In the genomic region with DNA sequence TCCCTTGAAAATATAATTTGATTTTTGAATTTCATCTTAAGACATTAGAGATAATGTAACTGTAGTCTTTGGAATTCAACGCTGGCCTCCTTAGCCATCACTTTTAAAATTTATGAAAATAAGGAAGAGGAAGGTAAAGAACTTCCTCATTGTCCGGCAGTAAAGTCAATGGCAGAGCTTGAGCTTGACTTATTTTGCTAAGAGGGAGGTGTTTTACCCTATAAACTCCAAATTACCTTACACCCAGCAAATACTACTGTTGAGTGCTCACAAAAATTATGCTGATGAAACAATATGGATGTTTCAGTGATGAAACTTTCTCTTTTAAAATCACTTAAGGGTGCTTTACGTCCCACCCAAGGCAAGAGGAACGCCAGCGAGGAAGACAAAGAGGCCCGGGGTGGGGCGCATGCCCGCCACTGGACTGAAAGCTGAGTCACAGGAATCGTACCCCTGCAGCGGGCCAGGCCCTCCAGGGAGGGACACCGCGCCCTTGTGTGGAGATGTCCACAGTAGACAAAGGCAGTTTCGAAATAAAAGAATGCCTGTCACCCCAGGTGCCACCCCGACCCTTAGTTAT, we compare ENCODE assay signal across 8 cellular contexts. TPM values are rescaled to one million over a fixed set of nuclear protein-coding genes. Genes with fewer than 3 reads are reported as not detected.
A peak's percentile ranks its signal among the peaks of the same experiment; 100 is the strongest.
DNase-seq lines count a peak whose midpoint lies in the region; ATAC-seq and TF ChIP-seq lines count a peak whose summit lies in the region.

No MANE protein-coding gene starts in this region.

- H3K4me3 Mint-ChIP-seq in glutamatergic neuron (ENCODE audit: unreplicated experiment), result peak overlapping the region; percentile 91

- H3K36me3 Mint-ChIP-seq in glutamatergic neuron (ENCODE audit: unreplicated experiment), result no peaks in the 10 kb centered on the region

- no peak for ATAC-seq in GM21381 (IDR thresholded peaks at IDR 0.05; ENCODE audit: unreplicated experiment)

- H3K27me3 Mint-ChIP-seq in glutamatergic neuron (ENCODE audit: unreplicated experiment), result peaks cover 31% of the 10 kb centered on the region

- H3K9me3 Mint-ChIP-seq in glutamatergic neuron (ENCODE audit: unreplicated experiment), result peaks cover 27% of the 10 kb centered on the region

- peak; percentile 39 for DNase-seq in NCI-H345 (lab: John Stamatoyannopoulos, UW)
- DNase-seq in NCI-H345 treated with DMSO at 0.1 percent for 48 hours (lab: John Stamatoyannopoulos, UW; ENCODE audit: unreplicated experiment), result no peak
- peak; percentile 72 for DNase-seq in NOMO-1 treated with DMSO at 0.1 percent for 48 hours (lab: John Stamatoyannopoulos, UW; ENCODE audit: unreplicated experiment)
- peak; percentile 63 for DNase-seq in activated naive CD4-positive, alpha-beta T cell treated with anti-CD3 and anti-CD28 coated beads, Interleukin-2, amount 50 U/mL, for 16 hours
- peak; percentile 67 for DNase-seq in glutamatergic neuron
- peak in 29 of 56 donors; percentile 1 to 59 (median 25) for DNase-seq in nucleus accumbens (lab: John Stamatoyannopoulos, UW)
- DNase-seq in NCI-H1092 (lab: John Stamatoyannopoulos, UW), result no peak

- peaks cover 39% of the 10 kb centered on the region for H3K4me1 Mint-ChIP-seq in glutamatergic neuron (ENCODE audit: low read depth, unreplicated experiment)

- H3K27ac Mint-ChIP-seq in glutamatergic neuron (ENCODE audit: unreplicated experiment), result peak overlapping the region; percentile 99

- no peak for TF ChIP-seq CTCF in glutamatergic neuron (IDR thresholded peaks at IDR 0.05; ENCODE audit: partially characterized antibody, unreplicated experiment)

RNA-seq across cellular contexts. Expression of a gene that starts 0.6 kb away (rescaled TPM):
- 4,532 TPM for total RNA-seq in glutamatergic neuron (ENCODE audit: unreplicated experiment)

Comparison
In these comparisons a context has a peak if more than half of its experiments do, and no peak if none do; other contexts are left out.
1. DNase-seq: peak in NCI-H345 (single experiment), NOMO-1 treated with DMSO at 0.1 percent for 48 hours (single experiment), activated naive CD4-positive, alpha-beta T cell treated with anti-CD3 and anti-CD28 coated beads, Interleukin-2, amount 50 U/mL, for 16 hours (single experiment), glutamatergic neuron (single experiment) and nucleus accumbens (29 of 56); none in NCI-H345 treated with DMSO at 0.1 percent for 48 hours (single experiment) and NCI-H1092 (single experiment).